Comparison of ENCODE assay signal across 1 cellular context in the genomic region with DNA sequence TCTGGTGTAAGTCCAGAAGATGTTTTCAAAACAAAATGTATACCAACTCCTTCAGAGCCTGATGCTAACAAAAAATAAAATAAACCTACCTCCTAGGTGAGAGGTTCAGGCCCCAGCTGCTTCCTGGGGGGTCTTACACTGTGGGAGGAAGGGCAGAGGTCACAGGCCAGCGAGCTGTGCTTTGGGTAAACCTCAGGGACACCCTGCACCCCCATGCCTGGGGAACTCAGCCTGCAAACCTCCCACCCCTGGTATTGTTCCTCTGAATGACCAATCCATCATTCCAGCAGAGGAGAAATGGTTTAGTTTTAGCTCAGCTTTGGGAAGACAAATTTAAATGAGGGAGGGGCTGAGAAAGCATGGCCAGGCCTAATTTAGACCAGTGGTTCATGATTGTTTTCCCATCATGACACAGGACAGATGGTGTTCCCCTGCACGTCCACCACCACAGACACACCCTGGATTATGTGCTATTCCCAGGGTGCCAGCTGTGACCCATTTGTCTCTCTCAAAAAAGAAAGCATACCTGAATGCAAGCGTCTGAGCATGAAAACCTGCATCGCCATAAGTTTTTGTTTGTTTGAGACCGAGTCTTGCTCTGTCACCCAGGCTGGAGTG.
TF ChIP-seq lines count a peak whose summit lies in the region.

No MANE protein-coding gene starts in this region.

TF ChIP-seq in IMR-90, 13 proteins besides CTCF, POLR2A, EP300 and RAD21:
- TF ChIP-seq NFE2L2 (IDR thresholded peaks at IDR 0.05; ENCODE audit: low read depth, low read length) (no peak), FOS (IDR thresholded peaks at IDR 0.05; ENCODE audit: low read depth, low read length) (no peak), MXI1 (IDR thresholded peaks at IDR 0.05; ENCODE audit: borderline replicate concordance, low read depth, low read length) (no peak), MAFK (IDR thresholded peaks at IDR 0.05; ENCODE audit: low read depth, low read length) (no peak), SMC3 (IDR thresholded peaks at IDR 0.05; ENCODE audit: low read depth, low read length) (no peak)
